In genomic region chr1:156510709-156511108, GRCh38 we compare ENCODE assay signal across 9 cellular contexts. TPM values are rescaled to one million over a fixed set of nuclear protein-coding genes. Genes with fewer than 3 reads are reported as not detected.
DNase-seq lines count a peak whose midpoint lies in the region; TF ChIP-seq lines count a peak whose summit lies in the region.
"Had no signal": no experiment of that assay in that cellular context is flagged by ENCODE, and none has a peak within 500 bp of the region (broad histone marks: within the 10 kb centered on the region; RNA-seq: fewer than 3 reads in every experiment).

No MANE protein-coding gene starts in this region.

- WGBS in prostate gland = 11% methylated on average over 13 of the region's 13 CpGs

- no peaks in the 10 kb centered on the region for H3K36me3 Mint-ChIP-seq in CD14-positive monocyte
- no peaks in the 10 kb centered on the region for H3K36me3 Mint-ChIP-seq in activated naive CD4-positive, alpha-beta T cell treated with anti-CD3 and anti-CD28 coated beads for 36 hours (ENCODE audit: low read depth)

- peak overlapping the region; percentile 12 to 89 (median 44) for H3K27ac Mint-ChIP-seq in CD14-positive monocyte
- H3K27ac Mint-ChIP-seq in activated naive CD4-positive, alpha-beta T cell treated with anti-CD3 and anti-CD28 coated beads for 36 hours = no peak overlapping the region

- TF ChIP-seq CTCF in CD14-positive monocyte (IDR thresholded peaks at IDR 0.05) = no peak
- TF ChIP-seq CTCF in prostate gland (IDR thresholded peaks at IDR 0.05) = no peak

- peak overlapping the region in 1 of 2 donors; percentile 39 for H3K4me3 Mint-ChIP-seq in CD14-positive monocyte
- H3K4me3 Mint-ChIP-seq in activated naive CD4-positive, alpha-beta T cell treated with anti-CD3 and anti-CD28 coated beads for 36 hours = no peak overlapping the region

- peaks cover 0 to 2% (median 0%) of the 10 kb centered on the region in 7 donors for H3K9me3 Mint-ChIP-seq in CD14-positive monocyte
- H3K9me3 Mint-ChIP-seq in activated naive CD4-positive, alpha-beta T cell treated with anti-CD3 and anti-CD28 coated beads for 36 hours = no peaks in the 10 kb centered on the region

- H3K27me3 ChIP-seq in prostate gland (replicated peaks; ENCODE audit: insufficient read depth) = no peaks in the 10 kb centered on the region

- no peak for TF ChIP-seq POLR2A in prostate gland (IDR thresholded peaks at IDR 0.05)

- H3K27me3 Mint-ChIP-seq in CD14-positive monocyte (ENCODE audit: low read depth in 3 of 3) = peaks cover 0 to 7% (median 2%) of the 10 kb centered on the region in 3 donors
- H3K27me3 Mint-ChIP-seq in activated naive CD4-positive, alpha-beta T cell treated with anti-CD3 and anti-CD28 coated beads for 36 hours (ENCODE audit: low read depth) = no peaks in the 10 kb centered on the region

- H3K9me3 ChIP-seq in prostate gland = no peaks in the 10 kb centered on the region

- peaks cover 5% of the 10 kb centered on the region for H3K4me1 ChIP-seq in prostate gland (replicated peaks)

- peak overlapping the region; percentile 85 to 88 for H3K27ac ChIP-seq in prostate gland

- DNase-seq in CD14-positive monocyte (ENCODE audit: low spot score) (no peak), astrocyte of the hippocampus (ENCODE audit: low read depth, low spot score) (peak; percentile 88), cardiac septum (ENCODE audit: low spot score) (peak; percentile 86), prostate gland (ENCODE audit: low spot score) (peak; percentile 97), OCI-M1 (lab: John Stamatoyannopoulos, UW) (no peak)
- no peak for DNase-seq in stimulated activated naive CD4-positive, alpha-beta T cell (lab: John Stamatoyannopoulos, UW)
- DNase-seq in activated naive CD4-positive, alpha-beta T cell treated with anti-CD3 and anti-CD28 coated beads for 36 hours = no peak
- no peak for DNase-seq in activated CD4-positive, alpha-beta T cell treated with anti-CD3 and anti-CD28 coated beads, Interleukin-2, amount 50 U/mL, for 4 hours
- DNase-seq: NCI-H1092 had no signal

- H3K4me3 ChIP-seq in prostate gland = no peak overlapping the region

- intact Hi-C loops in CD14-positive monocyte (cut with micrococcal nuclease) = no loop called here
- intact Hi-C loops in cardiac septum (cut with DNase I) = loop anchor here (5.0 kb wide), 1 partner anchor 37 kb away; no protein-coding TSS in a partner anchor
- intact Hi-C loops in prostate gland (cut with DNase I) = loop anchor here (5.0 kb wide), 2 partner anchors 42 to 62 kb away; partner anchors contain the start of gene IQGAP3
- intact Hi-C loops in activated naive CD4-positive, alpha-beta T cell treated with anti-CD3 and anti-CD28 coated beads for 36 hours (cut with micrococcal nuclease) = loop anchor here (5.0 kb wide), 1 partner anchor 33 kb away; no protein-coding TSS in a partner anchor

- no peaks in the 10 kb centered on the region for H3K36me3 ChIP-seq in prostate gland

- CTCF ChIA-PET in activated naive CD4-positive, alpha-beta T cell treated with anti-CD3 and anti-CD28 coated beads for 36 hours (lab: Charles Lee) = interaction anchor here (0.6 to 0.8 kb wide), 2 partner anchors 61 to 227 kb away, joined by 3 to 4 read pairs; no protein-coding TSS in a partner anchor

- H3K4me1 Mint-ChIP-seq in CD14-positive monocyte = peaks cover 65% of the 10 kb centered on the region
- H3K4me1 Mint-ChIP-seq in activated naive CD4-positive, alpha-beta T cell treated with anti-CD3 and anti-CD28 coated beads for 36 hours (ENCODE audit: low read depth) = peaks cover 36% of the 10 kb centered on the region

RNA-seq across cellular contexts. Expression of gene MEF2D, which starts 10.1 kb away (rescaled TPM):
- polyA plus RNA-seq in CD14-positive monocyte = 1 to 10 TPM; 4.5 to 8.0 TPM
- total RNA-seq in cardiac septum = 93.1 TPM
- 100 to 1,000 TPM in 1 of 2 donors, 10 to 100 TPM in 1; 52.1 to 128 TPM for total RNA-seq in prostate gland
- 10 to 100 TPM; 28.8 to 32.8 TPM for total RNA-seq in activated naive CD4-positive, alpha-beta T cell treated with anti-CD3 and anti-CD28 coated beads for 36 hours

Comparison
In these comparisons a context has a peak if more than half of its experiments do, and no peak if none do; other contexts are left out.
1. DNase-seq: peak in astrocyte of the hippocampus (single experiment), cardiac septum (single experiment) and prostate gland (single experiment); none in CD14-positive monocyte (single experiment), stimulated activated naive CD4-positive, alpha-beta T cell (0 of 6), OCI-M1 (single experiment), activated naive CD4-positive, alpha-beta T cell treated with anti-CD3 and anti-CD28 coated beads for 36 hours (single experiment) and activated CD4-positive, alpha-beta T cell treated with anti-CD3 and anti-CD28 coated beads, Interleukin-2, amount 50 U/mL, for 4 hours (0 of 2).
2. intact Hi-C loops: an anchor here in cardiac septum (5.0 kb wide), prostate gland (5.0 kb wide) and activated naive CD4-positive, alpha-beta T cell treated with anti-CD3 and anti-CD28 coated beads for 36 hours (5.0 kb wide); none called in CD14-positive monocyte.